In the genomic region with DNA sequence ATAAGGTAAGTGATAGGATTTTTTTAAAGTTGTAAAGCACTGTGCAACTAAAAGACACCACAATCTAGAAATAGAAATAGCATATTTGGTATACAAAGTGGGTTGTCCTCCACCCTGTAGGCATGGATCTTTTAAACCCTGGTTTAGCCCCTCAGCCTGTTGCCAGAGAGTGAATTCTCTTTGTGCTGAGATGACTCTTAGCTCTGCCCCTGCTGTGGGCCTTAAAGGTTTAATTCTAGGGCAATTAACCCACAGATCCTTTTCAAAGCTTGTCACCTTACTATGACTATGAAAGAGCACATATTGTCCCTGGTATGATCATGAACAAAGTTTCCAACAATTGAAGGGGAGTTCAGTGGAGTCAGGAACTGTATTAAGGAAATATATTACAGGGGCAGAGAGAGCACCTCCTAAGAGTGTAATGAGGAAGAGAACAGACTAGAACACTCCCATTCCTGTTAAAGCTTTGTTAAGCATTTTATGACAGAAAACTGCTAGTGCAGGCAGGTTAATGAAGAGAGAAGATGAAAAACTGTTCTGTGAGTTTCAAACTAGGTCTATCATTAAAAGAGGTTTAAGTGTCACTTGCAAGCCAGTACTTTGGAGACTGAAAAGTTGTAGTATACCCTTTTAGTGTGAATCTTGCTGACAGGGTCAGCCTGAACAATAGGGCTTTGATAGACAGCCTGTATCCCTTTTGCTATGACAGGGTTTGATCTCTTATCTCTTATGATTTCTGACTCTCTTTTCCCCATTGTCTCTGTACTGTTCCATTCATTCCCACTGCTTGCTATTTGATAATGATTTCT, we compare ENCODE assay signal across 11 cellular contexts.
A peak's percentile ranks its signal among the peaks of the same experiment; 100 is the strongest.
DNase-seq lines count a peak whose midpoint lies in the region; ATAC-seq and TF ChIP-seq lines count a peak whose summit lies in the region.
"Had no signal": no experiment of that assay in that cellular context is flagged by ENCODE, and none has a peak within 500 bp of the region (broad histone marks: within the 10 kb centered on the region; RNA-seq: fewer than 3 reads in every experiment).

No MANE protein-coding gene starts in this region.

- peaks cover 3 to 20% of the 10 kb centered on the region in 2 experiments for H3K79me1 ChIP-seq in IMR-90 (ENCODE audit: low read depth in 1 of 2, low read length in 2 of 2)

- peak overlapping the region; percentile 71 for H3K56ac ChIP-seq in IMR-90 (ENCODE audit: extremely low read depth, insufficient read depth, low read length)

- peak overlapping the region; percentile 7 for H3K4me3 Mint-ChIP-seq in activated T-helper 2 cell treated with anti-CD3 and anti-CD28 coated beads, Interferon-gamma antibody, Interleukin-2, Interleukin-4, amounts not matched to agents 10 μg/mL and 5 μg/mL and 100 μg/mL, durations not matched to agents 14 hours and 24 hours and 36 hours (ENCODE audit: low read depth)

- TF ChIP-seq CTCF in IMR-90 (conservative IDR thresholded peaks at IDR 0.05; ENCODE audit: low read depth, low read length) (no peak), uterus (IDR thresholded peaks at IDR 0.05) (no peak)

- no peaks in the 10 kb centered on the region for H3K27me3 ChIP-seq in IMR-90 (ENCODE audit: control insufficient read depth, insufficient read depth, low read length)
- no peaks in the 10 kb centered on the region for H3K27me3 ChIP-seq in uterus
- H3K27me3 ChIP-seq: body of pancreas had no signal

- peak overlapping the region; percentile 82 for H2AK5ac ChIP-seq in IMR-90 (ENCODE audit: low read depth, low read length)

- H3K4me3 ChIP-seq in IMR-90 (ENCODE audit: insufficient read depth, low read depth, low read length) (no peak overlapping the region), uterus (no peak overlapping the region)
- H3K4me3 ChIP-seq: body of pancreas, thoracic aorta had no signal

- no peaks in the 10 kb centered on the region for H3K36me3 ChIP-seq in IMR-90 (ENCODE audit: control insufficient read depth, insufficient read depth, low read length)
- H3K36me3 ChIP-seq in uterus: no peaks in the 10 kb centered on the region
- H3K36me3 ChIP-seq: thoracic aorta had no signal

- H4K91ac ChIP-seq in IMR-90 (ENCODE audit: insufficient read depth, low read depth, low read length): peak overlapping the region; percentile 78

- dilution Hi-C loops in IMR-90 (cut with HindIII; ENCODE audit: low sequenced_read_pairs, unreplicated experiment): no loop called here

- peak overlapping the region; percentile 75; the same call in 1 of the 2 replicates for H3K9ac ChIP-seq in IMR-90 (ENCODE audit: low read depth, low read length)

- H3K14ac ChIP-seq in IMR-90 (replicated peaks; ENCODE audit: low read depth, low read length): peak overlapping the region; percentile 65

- POLR2A ChIA-PET in IMR-90 (lab: Charles Lee; ENCODE audit: unreplicated experiment): interaction anchor here (0.6 kb wide), 1 partner anchor 16 kb away, joined by 6 read pairs; no protein-coding TSS in a partner anchor

- ATAC-seq in GM21529 (IDR thresholded peaks at IDR 0.05; ENCODE audit: unreplicated experiment) (peak; percentile 41), IMR-90 (ENCODE audit: low read depth) (no peak), left lobe of liver (peak; percentile 19)
- ATAC-seq: body of pancreas had no signal

- peak overlapping the region; percentile 94 for H2BK15ac ChIP-seq in IMR-90 (ENCODE audit: low read depth, low read length)

- no peaks in the 10 kb centered on the region for H3K27me3 Mint-ChIP-seq in activated T-helper 2 cell treated with anti-CD3 and anti-CD28 coated beads, Interferon-gamma antibody, Interleukin-2, Interleukin-4, amounts not matched to agents 10 μg/mL and 5 μg/mL and 100 μg/mL, durations not matched to agents 14 hours and 24 hours and 36 hours (ENCODE audit: low read depth)

- TF ChIP-seq RAD21 in IMR-90 (IDR thresholded peaks at IDR 0.05; ENCODE audit: low read length): no peak

- H2BK20ac ChIP-seq in IMR-90 (ENCODE audit: low read depth, low read length): peak overlapping the region; percentile 84

- CTCF ChIA-PET in IMR-90 (lab: Yijun Ruan, JAX): interaction anchor here (0.8 kb wide), 1 partner anchor 106 kb away, joined by 3 read pairs; no protein-coding TSS in a partner anchor

- H2AK9ac ChIP-seq in IMR-90 (replicated peaks; ENCODE audit: low read depth, low read length, poor library complexity): peak overlapping the region; percentile 22

- H3K9me3 ChIP-seq in IMR-90 (ENCODE audit: control insufficient read depth, insufficient read depth, low read length): no peaks in the 10 kb centered on the region
- H3K9me3 ChIP-seq in uterus: no peaks in the 10 kb centered on the region
- H3K9me3 ChIP-seq: body of pancreas, thoracic aorta had no signal

- H3K27ac ChIP-seq in IMR-90 (ENCODE audit: insufficient read depth, low read length): peak overlapping the region; percentile 70
- no peak overlapping the region for H3K27ac ChIP-seq in uterus
- H3K27ac ChIP-seq: body of pancreas, thoracic aorta had no signal

- H3K9me1 ChIP-seq in IMR-90 (ENCODE audit: insufficient read depth, low read length): peaks cover 13% of the 10 kb centered on the region

- H3K4ac ChIP-seq in IMR-90 (ENCODE audit: low read depth, low read length): peak overlapping the region; percentile 51

- no TSS peak for BruUV-seq in IMR-90 (replicated peaks; lab: Mats Ljungman, UMichigan)

- in situ Hi-C loops in IMR-90 (cut with MboI; ENCODE audit: low sequenced_read_pairs): no loop called here

- DNase-seq in IMR-90 (no peak), left lobe of liver (ENCODE audit: low spot score) (no peak), germinal center (ENCODE audit: low spot score) (no peak), NCI-H128 (lab: John Stamatoyannopoulos, UW; ENCODE audit: unreplicated experiment) (no peak), uterus (no peak)
- no peak for DNase-seq in activated T-helper 2 cell treated with anti-CD3 and anti-CD28 coated beads, Interferon-gamma antibody, Interleukin-2, Interleukin-4, amounts not matched to agents 10 μg/mL and 5 μg/mL and 100 μg/mL, durations not matched to agents 14 hours and 24 hours and 36 hours (ENCODE audit: low spot score)
- DNase-seq: activated CD4-positive, alpha-beta T cell treated with anti-CD3 and anti-CD28 coated beads, Interleukin-2, amount 50 U/mL, for 4 hours; body of pancreas; posterior cingulate gyrus had no signal

- H4K5ac ChIP-seq in IMR-90 (ENCODE audit: low read depth, low read length): peak overlapping the region; percentile 32

- peak overlapping the region; percentile 46 for H2AFZ ChIP-seq in IMR-90 (replicated peaks; ENCODE audit: low read length, poor library complexity)

- no peaks in the 10 kb centered on the region for H3K9me3 Mint-ChIP-seq in activated T-helper 2 cell treated with anti-CD3 and anti-CD28 coated beads, Interferon-gamma antibody, Interleukin-2, Interleukin-4, amounts not matched to agents 10 μg/mL and 5 μg/mL and 100 μg/mL, durations not matched to agents 14 hours and 24 hours and 36 hours

- H3K4me1 Mint-ChIP-seq in activated T-helper 2 cell treated with anti-CD3 and anti-CD28 coated beads, Interferon-gamma antibody, Interleukin-2, Interleukin-4, amounts not matched to agents 10 μg/mL and 5 μg/mL and 100 μg/mL, durations not matched to agents 14 hours and 24 hours and 36 hours (ENCODE audit: low read depth): peaks cover 59% of the 10 kb centered on the region

- peaks cover 17% of the 10 kb centered on the region for H3K4me1 ChIP-seq in IMR-90 (ENCODE audit: control insufficient read depth, insufficient read depth, low read length)
- H3K4me1 ChIP-seq in uterus: no peaks in the 10 kb centered on the region
- H3K4me1 ChIP-seq: body of pancreas had no signal

- peak overlapping the region; percentile 91 for H3K27ac Mint-ChIP-seq in activated T-helper 2 cell treated with anti-CD3 and anti-CD28 coated beads, Interferon-gamma antibody, Interleukin-2, Interleukin-4, amounts not matched to agents 10 μg/mL and 5 μg/mL and 100 μg/mL, durations not matched to agents 14 hours and 24 hours and 36 hours

- intact Hi-C loops in IMR-90 (cut with micrococcal nuclease): loop anchor here (5.0 kb wide), 5 partner anchors 38 to 272 kb away; a partner anchor contains a TSS
- intact Hi-C loops in activated T-helper 2 cell treated with anti-CD3 and anti-CD28 coated beads, Interferon-gamma antibody, Interleukin-2, Interleukin-4, amounts not matched to agents 10 μg/mL and 5 μg/mL and 100 μg/mL, durations not matched to agents 14 hours and 24 hours and 36 hours (cut with micrococcal nuclease): loop anchor here (1.0 to 10.0 kb wide), 8 partner anchors 13 to 469 kb away; a partner anchor contains a TSS
- intact Hi-C loops in uterus (cut with DNase I; ENCODE audit: low total_unique reads): no loop called here

- peak overlapping the region; percentile 70 for H3K18ac ChIP-seq in IMR-90 (ENCODE audit: low read depth, low read length)

- peak overlapping the region; percentile 83 to 93 for H4K8ac ChIP-seq in IMR-90 (ENCODE audit: low read depth in 2 of 2, low read length in 2 of 2)

- H3K23ac ChIP-seq in IMR-90 (ENCODE audit: low read depth, low read length): peak overlapping the region; percentile 71; the same call in 1 of the 2 replicates

- H3K36me3 Mint-ChIP-seq in activated T-helper 2 cell treated with anti-CD3 and anti-CD28 coated beads, Interferon-gamma antibody, Interleukin-2, Interleukin-4, amounts not matched to agents 10 μg/mL and 5 μg/mL and 100 μg/mL, durations not matched to agents 14 hours and 24 hours and 36 hours (ENCODE audit: low read depth): peaks cover 2% of the 10 kb centered on the region

- H2BK5ac ChIP-seq in IMR-90 (ENCODE audit: low read depth, low read length, poor library complexity, severe bottlenecking): peak overlapping the region; percentile 100

- peak overlapping the region; percentile 21; the same call in 1 of the 2 replicates for H3K4me2 ChIP-seq in IMR-90 (ENCODE audit: low read depth, low read length)

- TF ChIP-seq POLR2A in IMR-90 (IDR thresholded peaks at IDR 0.05; ENCODE audit: low read depth, low read length) (no peak), uterus (IDR thresholded peaks at IDR 0.05) (no peak)

- no peaks in the 10 kb centered on the region for H4K20me1 ChIP-seq in IMR-90 (ENCODE audit: insufficient read depth, low read length)

- peak overlapping the region; percentile 91 for H2BK120ac ChIP-seq in IMR-90 (ENCODE audit: low read depth, low read length)

TF ChIP-seq in IMR-90, 13 proteins besides CTCF, POLR2A, EP300 and RAD21 (continues in another document):
- TF ChIP-seq NFE2L2 (IDR thresholded peaks at IDR 0.05; ENCODE audit: low read depth, low read length) (no peak), SMC3 (IDR thresholded peaks at IDR 0.05; ENCODE audit: low read depth, low read length) (no peak), RCOR1 (IDR thresholded peaks at IDR 0.05; ENCODE audit: insufficient replicate concordance, low read length) (no peak), RFX5 (IDR thresholded peaks at IDR 0.05; ENCODE audit: low read depth, low read length) (no peak), MAFK (IDR thresholded peaks at IDR 0.05; ENCODE audit: low read depth, low read length) (no peak)
